16 cellular contexts compared by ENCODE assay signal in genomic region chr5:111313017-111313724, GRCh38.
DNase-seq lines count a peak whose midpoint lies in the region; ATAC-seq and TF ChIP-seq lines count a peak whose summit lies in the region.
"Had no signal": no experiment of that assay in that cellular context is flagged by ENCODE, and none has a peak within 500 bp of the region (broad histone marks: within the 10 kb centered on the region; RNA-seq: fewer than 3 reads in every experiment).

No MANE protein-coding gene starts in this region.

- peak; percentile 55 for ATAC-seq in GM18858 (IDR thresholded peaks at IDR 0.05; ENCODE audit: unreplicated experiment)
- ATAC-seq in HG03095 (IDR thresholded peaks at IDR 0.05; ENCODE audit: unreplicated experiment), result peak; percentile 70
- ATAC-seq: left lung had no signal

- H3K9me3 Mint-ChIP-seq in CD8-positive, alpha-beta memory T cell, result no peaks in the 10 kb centered on the region

- no peaks in the 10 kb centered on the region for H3K27me3 Mint-ChIP-seq in CD8-positive, alpha-beta memory T cell

- H3K4me1 ChIP-seq in CD8-positive, alpha-beta memory T cell (ENCODE audit: insufficient read depth, low read length), result peaks cover 23% of the 10 kb centered on the region
- H3K4me1 ChIP-seq: BLaER1 treated with 17β-estradiol and CSF1 and Interleukin-3, amounts not matched to agents 10 nM and 100 nM; left lung; thyroid gland had no signal

- no peak for TF ChIP-seq CTCF in cardiac fibroblast (IDR thresholded peaks at IDR 0.05; ENCODE audit: low read depth, low read length)

- H3K9me3 ChIP-seq in CD8-positive, alpha-beta memory T cell (ENCODE audit: low read length), result no peaks in the 10 kb centered on the region
- H3K9me3 ChIP-seq: BLaER1 treated with 17β-estradiol and CSF1 and Interleukin-3, amounts not matched to agents 10 nM and 100 nM; left lung; thyroid gland had no signal

- H3K27ac ChIP-seq in CD8-positive, alpha-beta memory T cell (ENCODE audit: low read depth, low read length), result no peak overlapping the region
- H3K27ac ChIP-seq: BLaER1 treated with 17β-estradiol and CSF1 and Interleukin-3, amounts not matched to agents 10 nM and 100 nM; cardiac muscle cell; left lung; thyroid gland had no signal

- no peak overlapping the region for H3K4me3 ChIP-seq in CD8-positive, alpha-beta memory T cell (ENCODE audit: low read length)
- H3K4me3 ChIP-seq in cardiac fibroblast (replicated peaks in 1 of 2; ENCODE audit: low read depth in 2 of 2, low read length in 2 of 2), result no peak overlapping the region
- H3K4me3 ChIP-seq: BLaER1 treated with 17β-estradiol and CSF1 and Interleukin-3, amounts not matched to agents 10 nM and 100 nM; cardiac muscle cell; left lung; thyroid gland had no signal

- H3K36me3 Mint-ChIP-seq in CD8-positive, alpha-beta memory T cell, result peaks cover 0 to 1% (median 0%) of the 10 kb centered on the region in 3 donors

- peak overlapping the region in 1 of 7 donors; percentile 27 for H3K4me3 Mint-ChIP-seq in CD8-positive, alpha-beta memory T cell

- peaks cover 66 to 96% (median 85%) of the 10 kb centered on the region in 3 donors for H3K4me1 Mint-ChIP-seq in CD8-positive, alpha-beta memory T cell

- H3K27ac Mint-ChIP-seq in CD8-positive, alpha-beta memory T cell, result peak overlapping the region in 6 of 8 donors; percentile 4 to 75 (median 68)

- H3K27me3 ChIP-seq in CD8-positive, alpha-beta memory T cell (ENCODE audit: insufficient read depth, low read length, poor library complexity, severe bottlenecking), result no peaks in the 10 kb centered on the region
- H3K27me3 ChIP-seq: BLaER1 treated with 17β-estradiol and CSF1 and Interleukin-3, amounts not matched to agents 10 nM and 100 nM; cardiac muscle cell; left lung; thyroid gland had no signal

- no peaks in the 10 kb centered on the region for H3K36me3 ChIP-seq in CD8-positive, alpha-beta memory T cell (ENCODE audit: insufficient read depth, low read length)
- H3K36me3 ChIP-seq: BLaER1 treated with 17β-estradiol and CSF1 and Interleukin-3, amounts not matched to agents 10 nM and 100 nM; cardiac muscle cell; left lung; thyroid gland had no signal

- intact Hi-C loops in posterior cingulate gyrus (cut with DNase I), result no loop called here

- DNase-seq in CD8-positive, alpha-beta memory T cell, result no peak
- DNase-seq in cardiac fibroblast (ENCODE audit: low read depth in 2 of 2), result peak; percentile 8 to 14
- DNase-seq in posterior cingulate gyrus, result no peak
- DNase-seq in globus pallidus (ENCODE audit: low spot score), result no peak
- DNase-seq in COLO668 (lab: John Stamatoyannopoulos, UW; ENCODE audit: unreplicated experiment), result no peak
- DNase-seq: activated gamma-delta T cell; effector memory CD4-positive, alpha-beta T cell; GOT3; left lung; NCI-H2029; stimulated activated CD4-positive, alpha-beta T cell treated with anti-CD3 and anti-CD28 coated beads, Interleukin-15, amount 100 ng/mL, for 24 hours; thyroid gland had no signal

- POLR2A ChIA-PET in CD8-positive, alpha-beta memory T cell (lab: Charles Lee), result no interaction called here

- CTCF ChIA-PET in CD8-positive, alpha-beta memory T cell (lab: Charles Lee), result no interaction called here

Comparison
In these comparisons a context has a peak if more than half of its experiments do, and no peak if none do; other contexts are left out.
1. DNase-seq: peak in cardiac fibroblast (2 of 2); none in CD8-positive, alpha-beta memory T cell (0 of 5), posterior cingulate gyrus (0 of 10), globus pallidus (single experiment) and COLO668 (single experiment).